Comparison of ENCODE assay signal across 1 cellular context in genomic region chrX:154402622-154403127, GRCh38.
TF ChIP-seq lines count a peak whose summit lies in the region.

No MANE protein-coding gene starts in this region.

TF ChIP-seq in GM23338, 12 proteins besides CTCF, POLR2A, EP300 and RAD21 (continued from another document):
- TF ChIP-seq, protein P1, sequence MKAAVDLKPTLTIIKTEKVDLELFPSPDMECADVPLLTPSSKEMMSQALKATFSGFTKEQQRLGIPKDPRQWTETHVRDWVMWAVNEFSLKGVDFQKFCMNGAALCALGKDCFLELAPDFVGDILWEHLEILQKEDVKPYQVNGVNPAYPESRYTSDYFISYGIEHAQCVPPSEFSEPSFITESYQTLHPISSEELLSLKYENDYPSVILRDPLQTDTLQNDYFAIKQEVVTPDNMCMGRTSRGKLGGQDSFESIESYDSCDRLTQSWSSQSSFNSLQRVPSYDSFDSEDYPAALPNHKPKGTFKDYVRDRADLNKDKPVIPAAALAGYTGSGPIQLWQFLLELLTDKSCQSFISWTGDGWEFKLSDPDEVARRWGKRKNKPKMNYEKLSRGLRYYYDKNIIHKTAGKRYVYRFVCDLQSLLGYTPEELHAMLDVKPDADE (IDR thresholded peaks at IDR 0.05) = no peak
- TF ChIP-seq NANOG (IDR thresholded peaks at IDR 0.05; ENCODE audit: borderline replicate concordance) = no peak
